In genomic region chr2:204680576-204680975, GRCh38 we compare ENCODE assay signal across 1 cellular context.
TF ChIP-seq lines count a peak whose summit lies in the region.

No MANE protein-coding gene starts in this region.

TF ChIP-seq in IMR-90, 13 proteins besides CTCF, POLR2A, EP300 and RAD21 (continued from another document):
- TF ChIP-seq MXI1 (IDR thresholded peaks at IDR 0.05; ENCODE audit: borderline replicate concordance, low read depth, low read length) = no peak
- no peak for TF ChIP-seq CEBPB (IDR thresholded peaks at IDR 0.05; ENCODE audit: low read depth, low read length)
- TF ChIP-seq FOS (IDR thresholded peaks at IDR 0.05; ENCODE audit: low read depth, low read length) = no peak
- no peak for TF ChIP-seq SMC3 (IDR thresholded peaks at IDR 0.05; ENCODE audit: low read depth, low read length)
- TF ChIP-seq MAFK (IDR thresholded peaks at IDR 0.05; ENCODE audit: low read depth, low read length) = no peak
- no peak for TF ChIP-seq ELK1 (IDR thresholded peaks at IDR 0.05; ENCODE audit: borderline replicate concordance, low read depth, low read length)
